9 cellular contexts compared by ENCODE assay signal in genomic region chr5:143056792-143057579, GRCh38.
DNase-seq lines count a peak whose midpoint lies in the region; ATAC-seq, FAIRE-seq and TF ChIP-seq lines count a peak whose summit lies in the region.
"Had no signal": no experiment of that assay in that cellular context is flagged by ENCODE, and none has a peak within 500 bp of the region (broad histone marks: within the 10 kb centered on the region; RNA-seq: fewer than 3 reads in every experiment).

No MANE protein-coding gene starts in this region.

- intact Hi-C loops in left ventricle myocardium superior (cut with micrococcal nuclease): no loop called here
- intact Hi-C loops in posterior vena cava (cut with DNase I): loop anchor here in 1 of 2 donors (1.0 kb wide), 1 partner anchor 19 kb away; no protein-coding TSS in a partner anchor
- intact Hi-C loops in kidney (cut with DNase I): no loop called here

- TF ChIP-seq CTCF in GM12875 (IDR thresholded peaks at IDR 0.05; ENCODE audit: borderline replicate concordance, insufficient read depth, low read depth, low read length) (no peak), kidney (IDR thresholded peaks at IDR 0.05; ENCODE audit: borderline replicate concordance, extremely low read depth, insufficient read depth) (no peak), RWPE1 (conservative IDR thresholded peaks at IDR 0.05; ENCODE audit: low read depth) (no peak)

- peak overlapping the region; percentile 8 for H3K4me3 ChIP-seq in GM12875 (ENCODE audit: low read depth, low read length)
- no peak overlapping the region for H3K4me3 ChIP-seq in kidney (ENCODE audit: low read length in 2 of 2)

- H3K9me3 ChIP-seq in kidney (ENCODE audit: control insufficient read depth in 1 of 2, low read length in 2 of 2): no peaks in the 10 kb centered on the region

- no peak for FAIRE-seq in kidney (lab: Jason Lieb, UNC)

- H3K9ac ChIP-seq in kidney (ENCODE audit: low read length in 2 of 2): no peak overlapping the region

- POLR2A ChIA-PET in RWPE1 (lab: Yijun Ruan, JAX; ENCODE audit: low non-redundant PET): no interaction called here

- no peak for DNase-seq in left ventricle myocardium superior
- DNase-seq in NCI-H1417 treated with DMSO at 0.1 percent for 48 hours (lab: John Stamatoyannopoulos, UW): no peak
- DNase-seq in posterior vena cava (ENCODE audit: low spot score): no peak
- no peak for DNase-seq in kidney
- DNase-seq in RWPE1 (ENCODE audit: low spot score): no peak

- H3K27ac ChIP-seq in kidney (ENCODE audit: low read depth in 2 of 2, low read length in 2 of 2) (no peak overlapping the region), RWPE1 (no peak overlapping the region)

- ATAC-seq in GM21390 (IDR thresholded peaks at IDR 0.05; ENCODE audit: unreplicated experiment): peak; percentile 39
- peak; percentile 41 for ATAC-seq in HG03520 (IDR thresholded peaks at IDR 0.05; ENCODE audit: unreplicated experiment)
- ATAC-seq in left ventricle myocardium superior: peak; percentile 79
- ATAC-seq: Panc1 had no signal

- CTCF ChIA-PET in RWPE1 (lab: Yijun Ruan, JAX): interaction anchor here (0.6 kb wide), 1 partner anchor 49 kb away, joined by 3 read pairs; no protein-coding TSS in a partner anchor

- peaks cover 2 to 4% of the 10 kb centered on the region in 2 donors for H3K36me3 ChIP-seq in kidney (ENCODE audit: control insufficient read depth in 1 of 2, insufficient read depth in 2 of 2, low read length in 2 of 2)

- peaks cover under 1 to 4% of the 10 kb centered on the region in 2 donors for H3K4me1 ChIP-seq in kidney (ENCODE audit: control insufficient read depth in 1 of 2, insufficient read depth in 1 of 2, low read depth in 1 of 2, low read length in 2 of 2)
